In the genomic region with DNA sequence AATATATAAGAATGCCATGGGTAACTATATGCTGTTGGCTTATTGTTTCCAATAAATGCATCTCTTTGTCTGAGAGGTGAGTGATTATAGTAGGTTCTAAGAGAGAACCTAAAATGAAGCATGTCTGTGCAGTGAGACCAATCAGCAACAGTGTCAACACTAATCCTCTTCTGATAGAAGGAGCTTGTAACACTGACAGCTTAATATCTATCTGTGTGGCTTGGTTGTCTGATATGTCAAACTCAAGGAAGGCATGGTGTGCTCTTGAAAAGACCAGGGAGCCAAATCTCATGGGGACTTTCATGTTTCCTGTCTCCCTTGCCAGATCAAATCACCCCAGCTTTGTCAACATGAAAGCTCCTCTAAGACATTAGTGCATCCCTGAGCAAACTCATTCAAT, we compare ENCODE assay signal across 28 cellular contexts.
"Had no signal": no experiment of that assay in that cellular context is flagged by ENCODE, and none has a peak within 500 bp of the region (broad histone marks: within the 10 kb centered on the region; RNA-seq: fewer than 3 reads in every experiment).

No MANE protein-coding gene starts in this region.

- H3K9me3 ChIP-seq: left lung, ovary, stomach, testis, thyroid gland, transverse colon, upper lobe of left lung, vagina had no signal

- DNase-seq: hypothalamus; immature natural killer cell; kidney; left colon; left lung; mesendoderm; naive B cell; natural killer cell; nephron progenitor cell; ovary; right cardiac atrium; stimulated activated CD4-positive, alpha-beta T cell treated with anti-CD3 and anti-CD28 coated beads, Interleukin-12 subunit alpha, Interleukin-12 subunit beta, amount 100 ng/mL, for 4 hours; stimulated activated CD4-positive, alpha-beta T cell treated with anti-CD3 and anti-CD28 coated beads, Interleukin-15, amount 100 ng/mL, for 24 hours; stimulated activated CD4-positive, alpha-beta T cell treated with anti-CD3 and anti-CD28 coated beads, Interleukin-2, amount 100 ng/mL, for 24 hours; stimulated activated CD4-positive, alpha-beta T cell treated with anti-CD3 and anti-CD28 coated beads, Interleukin-4, amount 100 ng/mL, for 1 hour; stimulated activated naive B cell treated with anti-CD40 and anti-IgM and Interleukin-4, amounts not matched to agents 10 μg/mL and 1 μg/mL and 100 μg/mL, for 72 hours; stimulated activated naive CD8-positive, alpha-beta T cell treated with anti-CD3 and anti-CD28 coated beads, Interleukin-15, Interleukin-2, amounts not matched to agents 100 U/mL and 50 U/mL, for 24 hours; stomach; testis; thyroid gland; transverse colon; upper lobe of left lung had no signal

- H3K27me3 Mint-ChIP-seq: naive B cell had no signal

- H3K9me3 Mint-ChIP-seq: mesothelial cell of epicardium; nephron progenitor cell; stimulated activated naive B cell treated with anti-CD40 and anti-IgM and Interleukin-4, amounts not matched to agents 10 μg/mL and 1 μg/mL and 100 μg/mL, for 72 hours had no signal

- H3K36me3 ChIP-seq: left lung, ovary, stomach, thyroid gland, transverse colon, upper lobe of left lung, vagina had no signal

- H3K36me3 Mint-ChIP-seq: immature natural killer cell; mesothelial cell of epicardium; naive B cell; natural killer cell; stimulated activated naive B cell treated with anti-CD40 and anti-IgM and Interleukin-4, amounts not matched to agents 10 μg/mL and 1 μg/mL and 100 μg/mL, for 72 hours had no signal

- H3K4me1 ChIP-seq: left lung, stomach, testis, thyroid gland, transverse colon, upper lobe of left lung, vagina had no signal

- H3K27ac Mint-ChIP-seq: immature natural killer cell; mesothelial cell of epicardium; naive B cell; natural killer cell; nephron progenitor cell; progenitor cell of endocrine pancreas; stimulated activated naive B cell treated with anti-CD40 and anti-IgM and Interleukin-4, amounts not matched to agents 10 μg/mL and 1 μg/mL and 100 μg/mL, for 72 hours had no signal

- ATAC-seq: left colon; left lung; natural killer cell; right cardiac atrium; sciatic nerve; stimulated activated naive B cell treated with anti-CD40 and anti-IgM and Interleukin-4, amounts not matched to agents 10 μg/mL and 1 μg/mL and 100 μg/mL, for 72 hours; stimulated activated naive CD8-positive, alpha-beta T cell treated with anti-CD3 and anti-CD28 coated beads, Interleukin-15, Interleukin-2, amounts not matched to agents 100 U/mL and 50 U/mL, for 24 hours had no signal

- H3K4me3 ChIP-seq: left lung, lung, ovary, skin epidermis, stomach, testis, thyroid gland, transverse colon, upper lobe of left lung, vagina had no signal

- H3K27ac ChIP-seq: left lung, ovary, skin epidermis, stomach, testis, thyroid gland, transverse colon, upper lobe of left lung, vagina had no signal

- H3K4me1 Mint-ChIP-seq: immature natural killer cell; naive B cell; natural killer cell; stimulated activated naive B cell treated with anti-CD40 and anti-IgM and Interleukin-4, amounts not matched to agents 10 μg/mL and 1 μg/mL and 100 μg/mL, for 72 hours had no signal

- H3K4me3 Mint-ChIP-seq: immature natural killer cell; mesothelial cell of epicardium; naive B cell; natural killer cell; nephron progenitor cell; stimulated activated naive B cell treated with anti-CD40 and anti-IgM and Interleukin-4, amounts not matched to agents 10 μg/mL and 1 μg/mL and 100 μg/mL, for 72 hours had no signal

- H3K27me3 ChIP-seq: left lung, ovary, stomach, testis, thyroid gland, transverse colon, upper lobe of left lung, vagina had no signal
